Comparison of ENCODE assay signal across 8 cellular contexts in genomic region chr4:102501635-102502382, GRCh38. TPM values are rescaled to one million over a fixed set of nuclear protein-coding genes. Genes with fewer than 3 reads are reported as not detected.
DNase-seq lines count a peak whose midpoint lies in the region; ATAC-seq and TF ChIP-seq lines count a peak whose summit lies in the region.

No MANE protein-coding gene starts in this region.

- H3K36me3 Mint-ChIP-seq in CD14-positive monocyte = peaks cover 0 to 3% of the 10 kb centered on the region in 2 donors

- peaks cover 0 to 5% (median 4%) of the 10 kb centered on the region in 3 donors for H3K27me3 Mint-ChIP-seq in CD14-positive monocyte (ENCODE audit: low read depth in 3 of 3)

- no peak for TF ChIP-seq CTCF in CD14-positive monocyte (IDR thresholded peaks at IDR 0.05)
- no peak for TF ChIP-seq CTCF in epithelial cell of esophagus (IDR thresholded peaks at IDR 0.05; ENCODE audit: insufficient read depth, low read depth, low read length, missing control alignments)

- peak overlapping the region; percentile 97 to 100 (median 99) for H3K27ac Mint-ChIP-seq in CD14-positive monocyte

- ATAC-seq in GM19351 (IDR thresholded peaks at IDR 0.05; ENCODE audit: unreplicated experiment) (peak; percentile 38), HG03460 (IDR thresholded peaks at IDR 0.05; ENCODE audit: unreplicated experiment) (peak; percentile 39)

- H3K4me1 Mint-ChIP-seq in CD14-positive monocyte = peaks cover 36% of the 10 kb centered on the region

- intact Hi-C loops in CD14-positive monocyte (cut with micrococcal nuclease) = loop anchor here (2.0 to 5.0 kb wide), 3 partner anchors 23 to 695 kb away; partner anchors contain the start of genes CENPE (in 1 of the 2) and UBE2D3 (in 1 of the 2)

- peak overlapping the region; percentile 81 for H3K4me3 ChIP-seq in epithelial cell of esophagus (ENCODE audit: low read length)

- H3K4me3 Mint-ChIP-seq in CD14-positive monocyte = peak overlapping the region; percentile 96 to 98

- peak; percentile 91 for DNase-seq in CD14-positive monocyte (ENCODE audit: low spot score)
- peak; percentile 78 for DNase-seq in NOMO-1 treated with dmso at 0.1 percent for 144 hours (lab: John Stamatoyannopoulos, UW; ENCODE audit: unreplicated experiment)
- DNase-seq in activated T-cell treated with anti-CD3 and anti-CD28 coated beads for 4 hours = peak; percentile 46
- DNase-seq in epithelial cell of esophagus (ENCODE audit: low read depth) = peak; percentile 77
- DNase-seq in mucosa of gallbladder (ENCODE audit: low spot score) = peak; percentile 80
- DNase-seq in stimulated activated CD8-positive, alpha-beta memory T cell treated with anti-CD3 and anti-CD28 coated beads, Interleukin-7, amount 100 ng/mL, for 4 hours (ENCODE audit: low read depth in 2 of 2) = peak; percentile 18 to 56

- no peaks in the 10 kb centered on the region for H3K9me3 Mint-ChIP-seq in CD14-positive monocyte

RNA-seq across cellular contexts. Expression of gene NFKB1, which starts 0.7 kb away (rescaled TPM):
- polyA plus RNA-seq in CD14-positive monocyte = 10 to 100 TPM in 1 of 2 donors, 1 to 10 TPM in 1; 9.0 to 17.8 TPM
- 36.9 TPM for total RNA-seq in mucosa of gallbladder

Comparison
In these comparisons a context has a peak if more than half of its experiments do, and no peak if none do; other contexts are left out.
1. Peak in every context shown above with its lines: DNase-seq, ATAC-seq and H3K4me3 ChIP-seq.
2. DNase-seq: peak in every context shown above with its lines; median percentile 91 in CD14-positive monocyte; 80 in mucosa of gallbladder; 78 in NOMO-1 treated with dmso at 0.1 percent for 144 hours; 77 in epithelial cell of esophagus; 46 in activated T-cell treated with anti-CD3 and anti-CD28 coated beads for 4 hours; 37 in stimulated activated CD8-positive, alpha-beta memory T cell treated with anti-CD3 and anti-CD28 coated beads, Interleukin-7, amount 100 ng/mL, for 4 hours.